In genomic region chrX:22147942-22148341, GRCh38 we compare ENCODE assay signal across 31 cellular contexts.
"Had no signal": no experiment of that assay in that cellular context is flagged by ENCODE, and none has a peak within 500 bp of the region (broad histone marks: within the 10 kb centered on the region; RNA-seq: fewer than 3 reads in every experiment).

No MANE protein-coding gene starts in this region.

- H3K4me3 ChIP-seq: ascending aorta, colonic mucosa, esophagus squamous epithelium, heart right ventricle had no signal

- H3K36me3 Mint-ChIP-seq: activated naive CD4-positive, alpha-beta T cell treated with anti-CD3 and anti-CD28 coated beads, Interleukin-2, amount 10 ng/mL, durations not matched to agents 7 days and 5 days; activated naive CD4-positive, alpha-beta T cell treated with anti-CD3 and anti-CD28 coated beads, Interleukin-2, amount 50 U/mL, for 72 hours; WTC11 had no signal

- H3K9me3 ChIP-seq: ascending aorta, colonic mucosa, esophagus squamous epithelium had no signal

- H3K4me3 Mint-ChIP-seq: activated CD4-positive, alpha-beta memory T cell treated with anti-CD3 and anti-CD28 coated beads, Interleukin-2, amount 10 ng/mL, durations not matched to agents 7 days and 5 days; activated CD4-positive, alpha-beta T cell treated with anti-CD3 and anti-CD28 coated beads, Interleukin-2, amount 10 ng/mL, durations not matched to agents 7 days and 5 days; activated naive CD4-positive, alpha-beta T cell treated with anti-CD3 and anti-CD28 coated beads, Interleukin-2, amount 10 ng/mL, durations not matched to agents 7 days and 5 days; activated naive CD8-positive, alpha-beta T cell treated with anti-CD3 and anti-CD28 coated beads, Interleukin-2, amount 10 ng/mL, durations not matched to agents 7 days and 5 days; activated T-cell treated with anti-CD3 and anti-CD28 coated beads, Interleukin-2, amount 50 U/mL, for 24 hours; activated T-cell treated with anti-CD3 and anti-CD28 coated beads, Interleukin-2, amount 50 U/mL, for 72 hours; WTC11 had no signal

- H3K27me3 Mint-ChIP-seq: activated CD4-positive, alpha-beta memory T cell treated with anti-CD3 and anti-CD28 coated beads, Interleukin-2, amount 10 ng/mL, durations not matched to agents 7 days and 5 days; activated CD4-positive, alpha-beta T cell treated with anti-CD3 and anti-CD28 coated beads, Interleukin-2, amount 10 ng/mL, durations not matched to agents 7 days and 5 days; activated naive CD4-positive, alpha-beta T cell treated with anti-CD3 and anti-CD28 coated beads, Interleukin-2, amount 10 ng/mL, durations not matched to agents 7 days and 5 days had no signal

- H3K4me1 ChIP-seq: ascending aorta, colonic mucosa, esophagus squamous epithelium, heart right ventricle had no signal

- H3K27me3 ChIP-seq: ascending aorta, brain microvascular endothelial cell, colonic mucosa, esophagus squamous epithelium had no signal

- H3K27ac ChIP-seq: ascending aorta, brain microvascular endothelial cell, colonic mucosa, epithelial cell of prostate, esophagus squamous epithelium, VCaP had no signal

- ATAC-seq: activated naive CD4-positive, alpha-beta T cell treated with anti-CD3 and anti-CD28 coated beads, Interleukin-2, amount 50 U/mL, for 72 hours; activated T-cell treated with anti-CD3 and anti-CD28 coated beads, Interleukin-2, amount 50 U/mL, for 72 hours; WTC11 had no signal

- H3K36me3 ChIP-seq: ascending aorta, brain microvascular endothelial cell, colonic mucosa, esophagus squamous epithelium, heart right ventricle had no signal

- H3K4me1 Mint-ChIP-seq: activated CD4-positive, alpha-beta memory T cell treated with anti-CD3 and anti-CD28 coated beads, Interleukin-2, amount 10 ng/mL, durations not matched to agents 7 days and 5 days; activated CD4-positive, alpha-beta T cell treated with anti-CD3 and anti-CD28 coated beads, Interleukin-2, amount 10 ng/mL, durations not matched to agents 7 days and 5 days; activated naive CD4-positive, alpha-beta T cell treated with anti-CD3 and anti-CD28 coated beads, Interleukin-2, amount 10 ng/mL, durations not matched to agents 7 days and 5 days; activated naive CD8-positive, alpha-beta T cell treated with anti-CD3 and anti-CD28 coated beads, Interleukin-2, amount 10 ng/mL, durations not matched to agents 7 days and 5 days; WTC11 had no signal

- DNase-seq: activated CD4-positive, alpha-beta memory T cell treated with anti-CD3 and anti-CD28 coated beads, Interleukin-2, amount 10 ng/mL, durations not matched to agents 7 days and 5 days; activated CD4-positive, alpha-beta T cell treated with anti-CD3 and anti-CD28 coated beads for 1 hour; activated CD4-positive, alpha-beta T cell treated with anti-CD3 and anti-CD28 coated beads for 4 hours; activated CD4-positive, alpha-beta T cell treated with anti-CD3 and anti-CD28 coated beads, Interleukin-2, amount 10 ng/mL, durations not matched to agents 7 days and 5 days; activated CD4-positive, alpha-beta T cell treated with anti-CD3 and anti-CD28 coated beads, Interleukin-2, amount 50 U/mL, for 4 hours; activated CD8-positive, alpha-beta memory T cell treated with anti-CD3 and anti-CD28 coated beads, Interleukin-2, amount 50 U/mL, for 48 hours; activated gamma-delta T cell; activated naive CD4-positive, alpha-beta T cell; activated naive CD4-positive, alpha-beta T cell treated with anti-CD3 and anti-CD28 coated beads, Interleukin-2, amount 10 ng/mL, durations not matched to agents 7 days and 5 days; activated naive CD8-positive, alpha-beta T cell treated with anti-CD3 and anti-CD28 coated beads, Interleukin-2, amount 10 ng/mL, durations not matched to agents 7 days and 5 days; activated T-cell treated with anti-CD3 and anti-CD28 coated beads for 4 hours; activated T-cell treated with anti-CD3 and anti-CD28 coated beads, Interleukin-2, amount 50 U/mL, for 24 hours; activated T-cell treated with anti-CD3 and anti-CD28 coated beads, Interleukin-2, amount 50 U/mL, for 72 hours; brain microvascular endothelial cell; caudate nucleus; colonic mucosa; effector CD8-positive, alpha-beta T cell; esophagus squamous epithelium; glutamatergic neuron; T-helper 2 cell had no signal

- FAIRE-seq: bronchial epithelial cell, endometrium, endothelial cell of umbilical vein, frontal cortex, TTC549 had no signal

- H3K27ac Mint-ChIP-seq: activated CD4-positive, alpha-beta memory T cell treated with anti-CD3 and anti-CD28 coated beads, Interleukin-2, amount 10 ng/mL, durations not matched to agents 7 days and 5 days; activated CD4-positive, alpha-beta T cell treated with anti-CD3 and anti-CD28 coated beads, Interleukin-2, amount 10 ng/mL, durations not matched to agents 7 days and 5 days; activated naive CD4-positive, alpha-beta T cell treated with anti-CD3 and anti-CD28 coated beads, Interleukin-2, amount 10 ng/mL, durations not matched to agents 7 days and 5 days; activated naive CD4-positive, alpha-beta T cell treated with anti-CD3 and anti-CD28 coated beads, Interleukin-2, amount 50 U/mL, for 72 hours; activated naive CD8-positive, alpha-beta T cell treated with anti-CD3 and anti-CD28 coated beads, Interleukin-2, amount 10 ng/mL, durations not matched to agents 7 days and 5 days; activated T-cell treated with anti-CD3 and anti-CD28 coated beads, Interleukin-2, amount 50 U/mL, for 24 hours; activated T-cell treated with anti-CD3 and anti-CD28 coated beads, Interleukin-2, amount 50 U/mL, for 72 hours; WTC11 had no signal

- H3K9me3 Mint-ChIP-seq: activated CD4-positive, alpha-beta memory T cell treated with anti-CD3 and anti-CD28 coated beads, Interleukin-2, amount 10 ng/mL, durations not matched to agents 7 days and 5 days; activated CD4-positive, alpha-beta T cell treated with anti-CD3 and anti-CD28 coated beads, Interleukin-2, amount 10 ng/mL, durations not matched to agents 7 days and 5 days; activated naive CD4-positive, alpha-beta T cell treated with anti-CD3 and anti-CD28 coated beads, Interleukin-2, amount 10 ng/mL, durations not matched to agents 7 days and 5 days; activated naive CD4-positive, alpha-beta T cell treated with anti-CD3 and anti-CD28 coated beads, Interleukin-2, amount 50 U/mL, for 72 hours; activated naive CD8-positive, alpha-beta T cell treated with anti-CD3 and anti-CD28 coated beads, Interleukin-2, amount 10 ng/mL, durations not matched to agents 7 days and 5 days; activated T-cell treated with anti-CD3 and anti-CD28 coated beads, Interleukin-2, amount 50 U/mL, for 24 hours; activated T-cell treated with anti-CD3 and anti-CD28 coated beads, Interleukin-2, amount 50 U/mL, for 72 hours; WTC11 had no signal
